ENCODE assay signal across 14 cellular contexts in the genomic region with DNA sequence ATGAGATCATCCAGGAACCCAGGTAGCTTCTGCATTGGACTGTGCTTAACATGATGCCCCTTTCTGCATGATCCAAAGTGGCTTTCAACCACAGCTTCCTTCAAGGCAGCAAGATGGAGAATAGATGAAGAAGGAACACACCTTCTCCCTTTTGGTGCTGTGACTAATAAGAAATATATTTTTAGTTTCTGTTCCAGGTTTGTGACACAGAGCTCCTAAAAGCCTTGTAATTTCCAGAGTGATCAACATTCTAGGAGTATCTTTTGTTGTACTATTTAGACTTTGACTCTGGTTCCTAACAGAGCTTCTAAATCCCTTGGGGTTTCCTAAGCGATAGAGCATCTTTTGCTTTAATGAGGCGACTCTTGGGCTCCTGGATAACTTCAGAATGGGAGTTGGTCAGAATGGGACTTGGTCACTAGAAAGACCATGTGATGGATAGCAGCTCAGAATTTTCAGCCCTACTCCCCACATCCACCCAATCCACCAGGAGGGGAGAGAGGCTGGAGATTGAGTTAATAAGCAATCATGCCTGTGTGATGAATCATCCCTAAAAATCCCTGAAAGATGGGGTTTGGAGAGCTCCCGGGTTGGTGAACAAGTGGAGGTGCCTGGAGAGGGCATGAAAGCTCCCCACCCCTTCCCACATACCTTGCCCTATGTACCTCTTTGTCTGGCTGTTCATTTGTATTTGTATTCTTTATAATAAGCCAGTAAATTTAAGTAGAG.
A peak's percentile ranks its signal among the peaks of the same experiment; 100 is the strongest.
DNase-seq lines count a peak whose midpoint lies in the region; TF ChIP-seq lines count a peak whose summit lies in the region.
"Had no signal": no experiment of that assay in that cellular context is flagged by ENCODE, and none has a peak within 500 bp of the region (broad histone marks: within the 10 kb centered on the region; RNA-seq: fewer than 3 reads in every experiment).

No MANE protein-coding gene starts in this region.

- H3K36me3 ChIP-seq in mammary epithelial cell (ENCODE audit: insufficient read depth, low read length), result no peaks in the 10 kb centered on the region
- H3K36me3 ChIP-seq in osteoblast (ENCODE audit: insufficient read depth, low read length), result no peaks in the 10 kb centered on the region
- H3K36me3 ChIP-seq in tibial artery, result no peaks in the 10 kb centered on the region
- H3K36me3 ChIP-seq in smooth muscle cell (ENCODE audit: low read depth), result no peaks in the 10 kb centered on the region
- H3K36me3 ChIP-seq: cardiac muscle cell, sigmoid colon had no signal

- dilution Hi-C loops in mammary epithelial cell (cut with HindIII; ENCODE audit: low sequenced_read_pairs), result no loop called here

- 100% methylated on average over 2 of the region's 3 CpGs for WGBS in mammary epithelial cell (ENCODE audit: low coverage, missing lambda C conversion rate)
- 75% methylated on average over 3 of the region's 3 CpGs for WGBS in smooth muscle cell (ENCODE audit: low lambda C conversion rate)

- peak overlapping the region; percentile 13 for H3K27ac ChIP-seq in mammary epithelial cell (ENCODE audit: insufficient read depth, low read depth, low read length)
- no peak overlapping the region for H3K27ac ChIP-seq in osteoblast (ENCODE audit: low read depth, low read length)
- H3K27ac ChIP-seq in tibial artery, result peak overlapping the region in 1 of 2 donors; percentile 62
- no peak overlapping the region for H3K27ac ChIP-seq in smooth muscle cell (ENCODE audit: low read depth)
- H3K27ac ChIP-seq: cardiac muscle cell, sigmoid colon had no signal

- H3F3A ChIP-seq in smooth muscle cell (ENCODE audit: low read depth), result no peaks in the 10 kb centered on the region

- peak overlapping the region; percentile 2 for H3K4me2 ChIP-seq in mammary epithelial cell (ENCODE audit: insufficient read depth, low read depth, low read length)
- no peak overlapping the region for H3K4me2 ChIP-seq in osteoblast (ENCODE audit: insufficient read depth, low read length)
- no peak overlapping the region for H3K4me2 ChIP-seq in smooth muscle cell

- H3K79me2 ChIP-seq in mammary epithelial cell (ENCODE audit: insufficient read depth, low read length), result no peaks in the 10 kb centered on the region
- no peaks in the 10 kb centered on the region for H3K79me2 ChIP-seq in osteoblast (ENCODE audit: insufficient read depth, low read length)
- no peaks in the 10 kb centered on the region for H3K79me2 ChIP-seq in smooth muscle cell (ENCODE audit: low read depth)

- H3K4me3 ChIP-seq in mammary epithelial cell (replicated peaks in 1 of 3; ENCODE audit: insufficient read depth in 1 of 3, low read depth in 2 of 3, low read length in 3 of 3), result no peak overlapping the region
- no peak overlapping the region for H3K4me3 ChIP-seq in osteoblast (ENCODE audit: insufficient read depth, low read length)
- H3K4me3 ChIP-seq in tibial artery, result no peak overlapping the region
- no peak overlapping the region for H3K4me3 ChIP-seq in smooth muscle cell
- H3K4me3 ChIP-seq: cardiac muscle cell, sigmoid colon had no signal

- H3K4me1 ChIP-seq in mammary epithelial cell (ENCODE audit: insufficient read depth, low read length) (peaks cover 35% of the 10 kb centered on the region), osteoblast (ENCODE audit: insufficient read depth, low read length) (peaks cover 10% of the 10 kb centered on the region), tibial artery (peaks cover 0 to 32% (median 21%) of the 10 kb centered on the region in 4 donors), smooth muscle cell (ENCODE audit: low read depth) (no peaks in the 10 kb centered on the region)

- BruUV-seq in mammary epithelial cell (replicated peaks; lab: Mats Ljungman, UMichigan), result no TSS peak

- intact Hi-C loops in mammary epithelial cell (cut with micrococcal nuclease), result no loop called here
- intact Hi-C loops in tibial artery (cut with DNase I; ENCODE audit: low total_unique reads), result no loop called here

- in situ Hi-C loops in mammary epithelial cell (cut with MboI; ENCODE audit: low sequenced_read_pairs in 2 of 2), result no loop called here

- no peaks in the 10 kb centered on the region for H3K9me3 ChIP-seq in mammary epithelial cell (replicated peaks; ENCODE audit: insufficient read depth, low read length)
- H3K9me3 ChIP-seq in osteoblast (ENCODE audit: low read depth, low read length), result no peaks in the 10 kb centered on the region
- no peaks in the 10 kb centered on the region for H3K9me3 ChIP-seq in tibial artery
- no peaks in the 10 kb centered on the region for H3K9me3 ChIP-seq in smooth muscle cell (replicated peaks; ENCODE audit: low read depth)
- H3K9me3 ChIP-seq: sigmoid colon had no signal

- CTCF ChIA-PET in mammary epithelial cell (lab: Charles Lee; ENCODE audit: low non-redundant PET), result interaction anchor here (0.6 kb wide), 1 partner anchor 407 kb away, joined by 4 read pairs; no protein-coding TSS in a partner anchor

- TF ChIP-seq CTCF in mammary epithelial cell (conservative IDR thresholded peaks at IDR 0.05 in 1 of 2, IDR thresholded peaks at IDR 0.05 in 1 of 2; ENCODE audit: extremely low read depth in 1 of 2, insufficient read depth in 1 of 2, low read depth in 1 of 2, low read length in 2 of 2), result no peak
- no peak for TF ChIP-seq CTCF in osteoblast (IDR thresholded peaks at IDR 0.05; ENCODE audit: extremely low read depth, low read depth, low read length)
- no peak for TF ChIP-seq CTCF in tibial artery (IDR thresholded peaks at IDR 0.05)
- no peak for TF ChIP-seq CTCF in smooth muscle cell (IDR thresholded peaks at IDR 0.05; ENCODE audit: borderline replicate concordance, insufficient read depth, poor library complexity, severe bottlenecking)

- H3K9ac ChIP-seq in mammary epithelial cell (ENCODE audit: insufficient read depth, low read length) (no peak overlapping the region), smooth muscle cell (ENCODE audit: low read depth) (no peak overlapping the region)

- DNase-seq in Daoy (ENCODE audit: low read depth) (peak; percentile 60), M059J (ENCODE audit: low read depth) (peak; percentile 91), mammary epithelial cell (peak; percentile 38), osteoblast (ENCODE audit: insufficient read length, low spot score, missing footprints) (peak; percentile 42), NCI-H1694 (lab: John Stamatoyannopoulos, UW) (no peak), tibial artery (no peak), NCI-H2081 treated with DMSO at 0.1 percent for 48 hours (lab: John Stamatoyannopoulos, UW) (no peak), smooth muscle cell (lab: John Stamatoyannopoulos, UW; ENCODE audit: unreplicated experiment) (no peak)
- DNase-seq: activated CD4-positive, alpha-beta T cell treated with anti-CD3 and anti-CD28 coated beads, Interleukin-2, amount 50 U/mL, for 4 hours; left colon; NCI-H1105 treated with DMSO at 0.1 percent for 48 hours; NCI-H524; sigmoid colon had no signal

- H3K27me3 ChIP-seq in mammary epithelial cell (ENCODE audit: insufficient read depth, low read length) (no peaks in the 10 kb centered on the region), osteoblast (ENCODE audit: insufficient read depth, low read length) (no peaks in the 10 kb centered on the region), tibial artery (no peaks in the 10 kb centered on the region), smooth muscle cell (ENCODE audit: low read depth) (no peaks in the 10 kb centered on the region)
- H3K27me3 ChIP-seq: cardiac muscle cell, sigmoid colon had no signal

- no peaks in the 10 kb centered on the region for H4K20me1 ChIP-seq in mammary epithelial cell (ENCODE audit: insufficient read depth, low read length)
- H4K20me1 ChIP-seq in osteoblast (ENCODE audit: insufficient read depth, low read length), result no peaks in the 10 kb centered on the region
- H4K20me1 ChIP-seq in smooth muscle cell (ENCODE audit: low read depth), result no peaks in the 10 kb centered on the region

- H2AFZ ChIP-seq in mammary epithelial cell (ENCODE audit: low read depth, low read length) (no peak overlapping the region), osteoblast (ENCODE audit: low read length) (no peak overlapping the region), smooth muscle cell (ENCODE audit: low read depth) (no peak overlapping the region)

Comparison
In these comparisons a context has a peak if more than half of its experiments do, and no peak if none do; other contexts are left out.
1. DNase-seq: peak in Daoy (single experiment), M059J (single experiment), mammary epithelial cell (single experiment) and osteoblast (single experiment); none in NCI-H1694 (single experiment), tibial artery (0 of 2), NCI-H2081 treated with DMSO at 0.1 percent for 48 hours (single experiment) and smooth muscle cell (single experiment).